Comparison of ENCODE assay signal across 1 cellular context in the genomic region with DNA sequence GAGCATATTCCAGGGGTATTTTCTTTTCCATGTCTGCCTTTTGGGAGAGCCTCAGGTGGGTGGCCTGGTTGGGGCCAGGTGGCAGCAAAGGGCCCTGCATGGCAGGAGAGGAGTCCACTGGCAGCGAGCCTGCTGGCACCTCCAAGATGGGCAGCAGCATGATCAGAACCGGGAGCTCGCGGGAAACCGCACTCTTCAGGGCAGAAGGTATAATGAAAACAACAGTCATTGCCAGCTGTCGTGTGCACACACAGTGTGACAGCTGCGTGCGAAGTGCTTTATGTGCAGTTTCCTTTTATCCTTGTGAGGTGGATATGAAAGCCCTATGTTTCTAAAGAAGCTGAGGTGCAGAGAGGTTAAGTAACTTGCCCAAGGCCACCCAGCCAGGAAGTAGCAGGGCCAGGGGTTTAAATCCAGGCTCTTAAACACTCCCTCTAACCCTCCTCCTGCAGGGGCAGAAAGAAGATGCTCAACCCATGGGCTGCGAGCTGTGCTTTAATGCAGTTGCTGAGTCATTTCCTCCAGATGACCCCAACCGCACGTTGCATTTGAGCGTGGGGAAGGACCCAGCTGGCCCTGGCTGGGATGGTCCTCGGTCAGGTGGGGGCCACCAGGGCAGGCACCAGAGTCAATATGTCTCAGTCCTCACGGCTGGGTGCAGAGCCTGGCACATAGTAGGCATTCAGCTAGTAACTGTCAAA.
TF ChIP-seq lines count a peak whose summit lies in the region.

No MANE protein-coding gene starts in this region.

TF ChIP-seq in GM23338, 12 proteins besides CTCF, POLR2A, EP300 and RAD21 (continued from another document):
- TF ChIP-seq ZNF462 (CRISPR knock-in tag; IDR thresholded peaks at IDR 0.05) (no peak), ETS1 (IDR thresholded peaks at IDR 0.05) (no peak), STAT1 (IDR thresholded peaks at IDR 0.05; ENCODE audit: unreplicated experiment) (no peak)
TF ChIP-seq in GM23338: peak in this region for 0.
